In genomic region chr1:174883361-174883760, GRCh38 we compare ENCODE assay signal across 11 cellular contexts.
A peak's percentile ranks its signal among the peaks of the same experiment; 100 is the strongest.
DNase-seq lines count a peak whose midpoint lies in the region; ATAC-seq, FAIRE-seq and TF ChIP-seq lines count a peak whose summit lies in the region.
"Had no signal": no experiment of that assay in that cellular context is flagged by ENCODE, and none has a peak within 500 bp of the region (broad histone marks: within the 10 kb centered on the region; RNA-seq: fewer than 3 reads in every experiment).

No MANE protein-coding gene starts in this region.

- H3K79me2 ChIP-seq in mesendoderm (ENCODE audit: control insufficient read depth, insufficient read depth, low read length) = peaks cover 6% of the 10 kb centered on the region

- no peak overlapping the region for H3K23ac ChIP-seq in mesendoderm (ENCODE audit: low read length)

- no peak overlapping the region for H4K8ac ChIP-seq in mesendoderm (ENCODE audit: low read depth, low read length)

- H3K27ac ChIP-seq in mesendoderm (ENCODE audit: low read depth, low read length) (no peak overlapping the region), sigmoid colon (no peak overlapping the region)
- H3K27ac ChIP-seq: adrenal gland, SJSA1 had no signal

- no peak overlapping the region for H3K27ac Mint-ChIP-seq in activated naive CD8-positive, alpha-beta T cell treated with anti-CD3 and anti-CD28 coated beads, Interleukin-2, amount 50 U/mL, for 24 hours
- H3K27ac Mint-ChIP-seq in mesothelial cell of epicardium = no peak overlapping the region

- no peaks in the 10 kb centered on the region for H3K36me3 Mint-ChIP-seq in activated naive CD8-positive, alpha-beta T cell treated with anti-CD3 and anti-CD28 coated beads, Interleukin-2, amount 50 U/mL, for 24 hours (ENCODE audit: low read depth)
- H3K36me3 Mint-ChIP-seq in mesothelial cell of epicardium = peaks cover 4% of the 10 kb centered on the region

- H4K5ac ChIP-seq in mesendoderm (ENCODE audit: low read length) = no peak overlapping the region

- TF ChIP-seq CTCF in astrocyte of the spinal cord (IDR thresholded peaks at IDR 0.05; ENCODE audit: low read depth, low read length) = peak; percentile 12
- TF ChIP-seq CTCF in sigmoid colon (IDR thresholded peaks at IDR 0.05) = no peak
- TF ChIP-seq CTCF in mesothelial cell of epicardium (IDR thresholded peaks at IDR 0.05; ENCODE audit: unreplicated experiment) = no peak

- no peak overlapping the region for H3K4me3 Mint-ChIP-seq in activated naive CD8-positive, alpha-beta T cell treated with anti-CD3 and anti-CD28 coated beads, Interleukin-2, amount 50 U/mL, for 24 hours
- H3K4me3 Mint-ChIP-seq in mesothelial cell of epicardium = no peak overlapping the region

- no peaks in the 10 kb centered on the region for H3K79me1 ChIP-seq in mesendoderm (ENCODE audit: low read length)

- TF ChIP-seq POLR2A in sigmoid colon (IDR thresholded peaks at IDR 0.05) = no peak

- no peaks in the 10 kb centered on the region for H3K4me1 ChIP-seq in mesendoderm (ENCODE audit: control insufficient read depth, low read depth, low read length)
- peaks cover 0 to 4% (median 2%) of the 10 kb centered on the region in 4 donors for H3K4me1 ChIP-seq in sigmoid colon
- H3K4me1 ChIP-seq: SJSA1 had no signal

- intact Hi-C loops in sigmoid colon (cut with DNase I) = no loop called here

- no peak overlapping the region for H2BK120ac ChIP-seq in mesendoderm (ENCODE audit: low read depth, low read length)

- no peak overlapping the region for H3K9ac ChIP-seq in mesendoderm (ENCODE audit: low read length)

- no peaks in the 10 kb centered on the region for H3K27me3 Mint-ChIP-seq in activated naive CD8-positive, alpha-beta T cell treated with anti-CD3 and anti-CD28 coated beads, Interleukin-2, amount 50 U/mL, for 24 hours
- H3K27me3 Mint-ChIP-seq in mesothelial cell of epicardium (ENCODE audit: low read depth) = no peaks in the 10 kb centered on the region

- H3K9me3 Mint-ChIP-seq in activated naive CD8-positive, alpha-beta T cell treated with anti-CD3 and anti-CD28 coated beads, Interleukin-2, amount 50 U/mL, for 24 hours = no peaks in the 10 kb centered on the region
- no peaks in the 10 kb centered on the region for H3K9me3 Mint-ChIP-seq in mesothelial cell of epicardium

- FAIRE-seq in HTR-8/SVneo (lab: Jason Lieb, UNC) = no peak
- FAIRE-seq: islet of Langerhans had no signal

- H2BK5ac ChIP-seq in mesendoderm (ENCODE audit: low read length) = no peak overlapping the region

- no peak overlapping the region for H2BK15ac ChIP-seq in mesendoderm (replicated peaks; ENCODE audit: low read depth)

- in situ Hi-C loops in astrocyte of the spinal cord (cut with HindIII; ENCODE audit: low sequenced_read_pairs) = no loop called here

- H3K56ac ChIP-seq in mesendoderm (ENCODE audit: low read length) = no peak overlapping the region

- H2AK5ac ChIP-seq in mesendoderm (ENCODE audit: low read length) = no peak overlapping the region

- H3K4me3 ChIP-seq in astrocyte of the spinal cord (ENCODE audit: low read depth, low read length) (no peak overlapping the region), mesendoderm (ENCODE audit: low read length) (no peak overlapping the region), sigmoid colon (no peak overlapping the region)
- H3K4me3 ChIP-seq: adrenal gland, SJSA1 had no signal

- TF ChIP-seq EP300 in sigmoid colon (IDR thresholded peaks at IDR 0.05) = no peak

- no peaks in the 10 kb centered on the region for H3K9me3 ChIP-seq in sigmoid colon
- H3K9me3 ChIP-seq: adrenal gland, SJSA1 had no signal

- H3K36me3 ChIP-seq in mesendoderm (ENCODE audit: control insufficient read depth, insufficient read depth, low read length) (no peaks in the 10 kb centered on the region), sigmoid colon (no peaks in the 10 kb centered on the region)
- H3K36me3 ChIP-seq: adrenal gland, SJSA1 had no signal

- H3K4ac ChIP-seq in mesendoderm (ENCODE audit: low read depth, low read length) = no peak overlapping the region

- peaks cover 3% of the 10 kb centered on the region for H3K4me1 Mint-ChIP-seq in activated naive CD8-positive, alpha-beta T cell treated with anti-CD3 and anti-CD28 coated beads, Interleukin-2, amount 50 U/mL, for 24 hours
- H3K4me1 Mint-ChIP-seq in mesothelial cell of epicardium = peaks cover 3% of the 10 kb centered on the region

- no peak for ATAC-seq in activated naive CD8-positive, alpha-beta T cell treated with anti-CD3 and anti-CD28 coated beads, Interleukin-2, amount 50 U/mL, for 24 hours

- DNase-seq in DMS53 (lab: John Stamatoyannopoulos, UW) (peak; percentile 48), LHCN-M2 (ENCODE audit: low read depth) (peak; percentile 52), astrocyte of the spinal cord (ENCODE audit: low read depth, low spot score) (peak; percentile 17), mesendoderm (peak; percentile 95), sigmoid colon (no peak), HTR-8/SVneo (ENCODE audit: insufficient read length, low spot score) (no peak), mesothelial cell of epicardium (ENCODE audit: low spot score in 2 of 2, unreplicated experiment in 2 of 2) (no peak)
- no peak for DNase-seq in activated naive CD8-positive, alpha-beta T cell treated with anti-CD3 and anti-CD28 coated beads, Interleukin-2, amount 50 U/mL, for 24 hours

- no CpG with 5 or more reads among the region's 1 CpG for WGBS in mesendoderm (ENCODE audit: extremely low coverage, insufficient coverage, low lambda C conversion rate)
- WGBS in sigmoid colon, 2 donors = 95 to 100% methylated on average over 1 of the region's 1 CpG

- no peak overlapping the region for H3K4me2 ChIP-seq in mesendoderm (ENCODE audit: low read length)

- H3K18ac ChIP-seq in mesendoderm (ENCODE audit: low read length) = no peak overlapping the region

- no peaks in the 10 kb centered on the region for H3K27me3 ChIP-seq in mesendoderm (ENCODE audit: insufficient read depth, low read length, poor library complexity)
- H3K27me3 ChIP-seq in sigmoid colon = no peaks in the 10 kb centered on the region
- H3K27me3 ChIP-seq: adrenal gland, SJSA1 had no signal

Comparison
In these comparisons a context has a peak if more than half of its experiments do, and no peak if none do; other contexts are left out.
1. DNase-seq: peak in DMS53 (single experiment), LHCN-M2 (single experiment), astrocyte of the spinal cord (single experiment) and mesendoderm (single experiment); none in sigmoid colon (single experiment), activated naive CD8-positive, alpha-beta T cell treated with anti-CD3 and anti-CD28 coated beads, Interleukin-2, amount 50 U/mL, for 24 hours (single experiment), HTR-8/SVneo (single experiment) and mesothelial cell of epicardium (0 of 2).